ENCODE assay signal across 17 cellular contexts in genomic region chr15:61829514-61829889, GRCh38.
DNase-seq lines count a peak whose midpoint lies in the region; ATAC-seq and TF ChIP-seq lines count a peak whose summit lies in the region.
"Had no signal": no experiment of that assay in that cellular context is flagged by ENCODE, and none has a peak within 500 bp of the region (broad histone marks: within the 10 kb centered on the region; RNA-seq: fewer than 3 reads in every experiment).

No MANE protein-coding gene starts in this region.

- DNase-seq in Right ventricle myocardium inferior (ENCODE audit: missing footprints), result no peak
- DNase-seq in cardiac septum (ENCODE audit: low spot score), result no peak
- peak in 1 of 4 donors; percentile 25 for DNase-seq in body of pancreas
- DNase-seq in osteocyte (ENCODE audit: extremely low spot score, unreplicated experiment), result peak; percentile 82
- DNase-seq in NCI-H128 (lab: John Stamatoyannopoulos, UW; ENCODE audit: unreplicated experiment), result no peak
- DNase-seq: AML-193; Calu3; CD8-positive, alpha-beta T cell; DMS79 treated with DMSO at 0.1 percent for 48 hours; GF-D8; GOT3; H9 had no signal

- H3K36me3 ChIP-seq in BLaER1, result no peaks in the 10 kb centered on the region
- H3K36me3 ChIP-seq in body of pancreas (replicated peaks in 1 of 2; ENCODE audit: insufficient read depth in 1 of 2, low read depth in 2 of 2), result no peaks in the 10 kb centered on the region

- H3K4me1 ChIP-seq in BLaER1 (peaks cover 37% of the 10 kb centered on the region), body of pancreas (peaks cover 5% of the 10 kb centered on the region)
- H3K4me1 ChIP-seq: A549 had no signal

- H3K4me3 ChIP-seq in BLaER1 (no peak overlapping the region), body of pancreas (no peak overlapping the region)
- H3K4me3 ChIP-seq: A549 had no signal

- no peak overlapping the region for H3K27ac Mint-ChIP-seq in osteocyte (ENCODE audit: unreplicated experiment)
- H3K27ac Mint-ChIP-seq: CD8-positive, alpha-beta T cell; H9 had no signal

- no peak for TF ChIP-seq CTCF in body of pancreas (IDR thresholded peaks at IDR 0.05)
- no peak for TF ChIP-seq CTCF in osteocyte (IDR thresholded peaks at IDR 0.05)

- no peaks in the 10 kb centered on the region for H3K36me3 Mint-ChIP-seq in osteocyte (ENCODE audit: unreplicated experiment)
- H3K36me3 Mint-ChIP-seq: CD8-positive, alpha-beta T cell had no signal

- TF ChIP-seq POLR2A in body of pancreas (IDR thresholded peaks at IDR 0.05), result no peak

- H3K9ac ChIP-seq in BLaER1, result no peak overlapping the region

- peaks cover 46% of the 10 kb centered on the region for H3K27me3 Mint-ChIP-seq in osteocyte (ENCODE audit: unreplicated experiment)

- no peaks in the 10 kb centered on the region for H4K20me1 ChIP-seq in BLaER1

- H3K27me3 ChIP-seq in BLaER1 (no peaks in the 10 kb centered on the region), body of pancreas (no peaks in the 10 kb centered on the region)

- 80% methylated on average over 3 to 7 of the region's 7 CpGs for WGBS in body of pancreas, 2 donors

- H3K27ac ChIP-seq in BLaER1, result no peak overlapping the region
- no peak overlapping the region for H3K27ac ChIP-seq in body of pancreas
- H3K27ac ChIP-seq: 22Rv1, A549, HL-60 had no signal

- ATAC-seq in Right ventricle myocardium inferior (peak; percentile 37), body of pancreas (peak; percentile 34), HG03095 (IDR thresholded peaks at IDR 0.05; ENCODE audit: unreplicated experiment) (no peak)
- ATAC-seq: A549; CD8-positive, alpha-beta T cell had no signal

- H3K9me3 ChIP-seq in BLaER1 (no peaks in the 10 kb centered on the region), body of pancreas (no peaks in the 10 kb centered on the region)
- H3K9me3 ChIP-seq: A549 had no signal

- H3K9me3 Mint-ChIP-seq in osteocyte (ENCODE audit: unreplicated experiment), result no peaks in the 10 kb centered on the region
- H3K9me3 Mint-ChIP-seq: CD8-positive, alpha-beta T cell; H9 had no signal

- peak overlapping the region; percentile 90; the same call in 1 of the 2 replicates for H3K4me2 ChIP-seq in BLaER1
- H3K4me2 ChIP-seq: A549 had no signal

- no peak overlapping the region for H3K4me3 Mint-ChIP-seq in osteocyte (ENCODE audit: unreplicated experiment)
- H3K4me3 Mint-ChIP-seq: CD8-positive, alpha-beta T cell; H9 had no signal

- H3K4me1 Mint-ChIP-seq in osteocyte (ENCODE audit: unreplicated experiment), result no peaks in the 10 kb centered on the region

- intact Hi-C loops in Right ventricle myocardium inferior (cut with DNase I), result no loop called here
- intact Hi-C loops in cardiac septum (cut with DNase I), result no loop called here
- intact Hi-C loops in body of pancreas (cut with DNase I), result no loop called here
